In the genomic region with DNA sequence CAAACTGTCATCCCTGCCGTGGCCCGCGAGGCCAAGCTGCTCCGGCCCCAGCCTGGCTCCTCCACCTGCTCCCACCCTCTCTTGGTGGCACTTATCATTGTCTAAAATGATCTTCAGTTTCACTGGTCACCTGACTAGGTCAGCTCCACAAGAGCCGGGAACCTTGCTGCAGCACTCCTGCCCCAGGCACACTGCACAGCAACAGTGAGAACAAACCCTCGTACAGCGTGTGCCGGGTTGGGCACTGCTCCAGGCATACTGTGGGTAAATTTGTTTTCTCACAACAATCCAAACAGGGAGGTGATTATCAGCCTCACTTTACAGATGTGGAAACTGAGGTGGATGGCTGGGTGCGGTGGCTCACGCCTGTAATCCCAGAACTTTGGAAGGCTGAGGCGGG, we compare ENCODE assay signal across 17 cellular contexts. TPM values are rescaled to one million over a fixed set of nuclear protein-coding genes. Genes with fewer than 3 reads are reported as not detected.
A peak's percentile ranks its signal among the peaks of the same experiment; 100 is the strongest.
DNase-seq lines count a peak whose midpoint lies in the region; ATAC-seq lines count a peak whose summit lies in the region.
"Had no signal": no experiment of that assay in that cellular context is flagged by ENCODE, and none has a peak within 500 bp of the region (broad histone marks: within the 10 kb centered on the region; RNA-seq: fewer than 3 reads in every experiment).

No MANE protein-coding gene starts in this region.

- peak overlapping the region; percentile 27 for H3K27ac ChIP-seq in CD4-positive, alpha-beta memory T cell (ENCODE audit: low read depth, low read length)
- H3K27ac ChIP-seq in SJSA1 = peak overlapping the region; percentile 67
- no peak overlapping the region for H3K27ac ChIP-seq in naive thymus-derived CD4-positive, alpha-beta T cell (ENCODE audit: low read depth, low read length)
- H3K27ac ChIP-seq: ovary had no signal

- peak overlapping the region; percentile 33 for H3K27ac Mint-ChIP-seq in activated CD4-positive, alpha-beta T cell treated with anti-CD3 and anti-CD28 coated beads for 36 hours
- peak overlapping the region in 4 of 7 donors; percentile 6 to 75 (median 48) for H3K27ac Mint-ChIP-seq in CD4-positive, alpha-beta memory T cell
- peak overlapping the region in 5 of 9 donors; percentile 40 to 89 (median 81) for H3K27ac Mint-ChIP-seq in naive thymus-derived CD4-positive, alpha-beta T cell

- no peak for DNase-seq in activated CD4-positive, alpha-beta T cell treated with anti-CD3 and anti-CD28 coated beads for 36 hours
- DNase-seq in activated CD4-positive, alpha-beta T cell treated with anti-CD3 and anti-CD28 coated beads for 1 hour = no peak
- DNase-seq in CD4-positive, alpha-beta memory T cell = no peak
- DNase-seq in SJSA1 (ENCODE audit: low read depth in 1 of 2, low spot score in 2 of 2) (no peak), cerebellar cortex (ENCODE audit: low spot score) (no peak), NOMO-1 treated with dmso at 0.1 percent for 144 hours (lab: John Stamatoyannopoulos, UW; ENCODE audit: unreplicated experiment) (no peak)
- DNase-seq in naive thymus-derived CD4-positive, alpha-beta T cell = no peak
- DNase-seq: activated CD4-positive, alpha-beta T cell treated with anti-CD3 and anti-CD28 coated beads, Interleukin-2, amount 10 ng/mL, durations not matched to agents 24 days and 14 days; EL; head of caudate nucleus; islet precursor cell; NCI-H2081 treated with DMSO at 0.1 percent for 48 hours; ovary; T1000 had no signal

- H3K4me1 ChIP-seq in CD4-positive, alpha-beta memory T cell (ENCODE audit: insufficient read depth, low read length) = peaks cover 83% of the 10 kb centered on the region
- peaks cover 32% of the 10 kb centered on the region for H3K4me1 ChIP-seq in SJSA1 (replicated peaks)
- peaks cover 16 to 21% of the 10 kb centered on the region in 2 donors for H3K4me1 ChIP-seq in naive thymus-derived CD4-positive, alpha-beta T cell (ENCODE audit: control insufficient read depth in 2 of 2, insufficient read depth in 2 of 2, low read length in 2 of 2)

- CTCF ChIA-PET in activated CD4-positive, alpha-beta T cell treated with anti-CD3 and anti-CD28 coated beads for 36 hours (lab: Charles Lee) = no interaction called here
- CTCF ChIA-PET in CD4-positive, alpha-beta memory T cell (lab: Charles Lee; ENCODE audit: partially characterized antibody) = no interaction called here
- CTCF ChIA-PET in naive thymus-derived CD4-positive, alpha-beta T cell (lab: Charles Lee) = no interaction called here

- no peaks in the 10 kb centered on the region for H3K9me3 Mint-ChIP-seq in activated CD4-positive, alpha-beta T cell treated with anti-CD3 and anti-CD28 coated beads for 36 hours (ENCODE audit: low read depth)
- peaks cover 0 to 3% (median 0%) of the 10 kb centered on the region in 8 donors for H3K9me3 Mint-ChIP-seq in CD4-positive, alpha-beta memory T cell
- H3K9me3 Mint-ChIP-seq in naive thymus-derived CD4-positive, alpha-beta T cell = no peaks in the 10 kb centered on the region
- H3K9me3 Mint-ChIP-seq: activated CD4-positive, alpha-beta T cell treated with anti-CD3 and anti-CD28 coated beads, Interleukin-2, amount 10 ng/mL, durations not matched to agents 24 days and 14 days; activated T-helper 2 cell treated with anti-CD3 and anti-CD28 coated beads, Interferon-gamma antibody, Interleukin-2, Interleukin-4, amounts not matched to agents 10 μg/mL and 5 μg/mL and 100 μg/mL, durations not matched to agents 14 hours and 24 hours and 36 hours had no signal

- intact Hi-C loops in activated CD4-positive, alpha-beta T cell treated with anti-CD3 and anti-CD28 coated beads for 36 hours (cut with DNase I, micrococcal nuclease) = no loop called here
- intact Hi-C loops in CD4-positive, alpha-beta memory T cell (cut with micrococcal nuclease) = no loop called here
- intact Hi-C loops in naive thymus-derived CD4-positive, alpha-beta T cell (cut with micrococcal nuclease) = no loop called here

- peaks cover 78% of the 10 kb centered on the region for H3K36me3 ChIP-seq in CD4-positive, alpha-beta memory T cell (ENCODE audit: insufficient read depth, low read length)
- H3K36me3 ChIP-seq in SJSA1 = peaks cover 37% of the 10 kb centered on the region
- peaks cover 15 to 83% (median 24%) of the 10 kb centered on the region in 3 experiments for H3K36me3 ChIP-seq in naive thymus-derived CD4-positive, alpha-beta T cell (ENCODE audit: control insufficient read depth in 2 of 3, insufficient read depth in 3 of 3, low read length in 3 of 3)
- H3K36me3 ChIP-seq: ovary had no signal

- H3K27me3 Mint-ChIP-seq in activated CD4-positive, alpha-beta T cell treated with anti-CD3 and anti-CD28 coated beads for 36 hours = no peaks in the 10 kb centered on the region
- no peaks in the 10 kb centered on the region for H3K27me3 Mint-ChIP-seq in CD4-positive, alpha-beta memory T cell
- no peaks in the 10 kb centered on the region for H3K27me3 Mint-ChIP-seq in naive thymus-derived CD4-positive, alpha-beta T cell
- H3K27me3 Mint-ChIP-seq: activated CD4-positive, alpha-beta T cell treated with anti-CD3 and anti-CD28 coated beads, Interleukin-2, amount 10 ng/mL, durations not matched to agents 24 days and 14 days had no signal

- POLR2A ChIA-PET in activated CD4-positive, alpha-beta T cell treated with anti-CD3 and anti-CD28 coated beads for 36 hours (lab: Charles Lee) = no interaction called here
- POLR2A ChIA-PET in CD4-positive, alpha-beta memory T cell (lab: Charles Lee; ENCODE audit: partially characterized antibody) = interaction anchor here (0.8 to 2.0 kb wide), 2 partner anchors 18 to 34 kb away, joined by 3 to 9 read pairs; a partner anchor contains a TSS
- POLR2A ChIA-PET in naive thymus-derived CD4-positive, alpha-beta T cell (lab: Charles Lee) = no interaction called here

- H3K4me3 ChIP-seq in CD4-positive, alpha-beta memory T cell (ENCODE audit: low read length in 2 of 2) = no peak overlapping the region
- no peak overlapping the region for H3K4me3 ChIP-seq in SJSA1
- no peak overlapping the region for H3K4me3 ChIP-seq in naive thymus-derived CD4-positive, alpha-beta T cell (ENCODE audit: low read length)
- H3K4me3 ChIP-seq: ovary, skin epidermis had no signal

- peaks cover 52% of the 10 kb centered on the region for H3K4me1 Mint-ChIP-seq in activated CD4-positive, alpha-beta T cell treated with anti-CD3 and anti-CD28 coated beads for 36 hours
- peaks cover 46 to 78% (median 62%) of the 10 kb centered on the region in 4 donors for H3K4me1 Mint-ChIP-seq in CD4-positive, alpha-beta memory T cell
- peaks cover 50 to 88% (median 62%) of the 10 kb centered on the region in 7 donors for H3K4me1 Mint-ChIP-seq in naive thymus-derived CD4-positive, alpha-beta T cell

- no peaks in the 10 kb centered on the region for H3K27me3 ChIP-seq in CD4-positive, alpha-beta memory T cell (ENCODE audit: insufficient read depth, low read length)
- no peaks in the 10 kb centered on the region for H3K27me3 ChIP-seq in SJSA1 (replicated peaks)
- no peaks in the 10 kb centered on the region for H3K27me3 ChIP-seq in naive thymus-derived CD4-positive, alpha-beta T cell (ENCODE audit: control insufficient read depth in 2 of 2, insufficient read depth in 2 of 2, low read length in 2 of 2)
- H3K27me3 ChIP-seq: ovary had no signal

- peaks cover 50% of the 10 kb centered on the region for H3K36me3 Mint-ChIP-seq in activated CD4-positive, alpha-beta T cell treated with anti-CD3 and anti-CD28 coated beads for 36 hours (ENCODE audit: low read depth)
- peaks cover 62 to 71% of the 10 kb centered on the region in 2 donors for H3K36me3 Mint-ChIP-seq in CD4-positive, alpha-beta memory T cell
- peaks cover 21 to 50% (median 41%) of the 10 kb centered on the region in 5 donors for H3K36me3 Mint-ChIP-seq in naive thymus-derived CD4-positive, alpha-beta T cell

- H3K9me3 ChIP-seq in CD4-positive, alpha-beta memory T cell (ENCODE audit: control insufficient read depth in 1 of 2, low read length in 2 of 2) = no peaks in the 10 kb centered on the region
- H3K9me3 ChIP-seq in SJSA1 (replicated peaks) = no peaks in the 10 kb centered on the region; the same call in 1 of the 2 replicates
- H3K9me3 ChIP-seq in naive thymus-derived CD4-positive, alpha-beta T cell (ENCODE audit: control insufficient read depth in 2 of 3, low read length in 3 of 3) = no peaks in the 10 kb centered on the region
- H3K9me3 ChIP-seq: ovary had no signal

- no peak for ATAC-seq in activated CD4-positive, alpha-beta T cell treated with anti-CD3 and anti-CD28 coated beads for 36 hours
- no peak for ATAC-seq in naive thymus-derived CD4-positive, alpha-beta T cell
- ATAC-seq in HG03565 (IDR thresholded peaks at IDR 0.05; ENCODE audit: unreplicated experiment) = no peak

- H3K4me3 Mint-ChIP-seq in activated CD4-positive, alpha-beta T cell treated with anti-CD3 and anti-CD28 coated beads for 36 hours = no peak overlapping the region
- H3K4me3 Mint-ChIP-seq in CD4-positive, alpha-beta memory T cell = no peak overlapping the region
- H3K4me3 Mint-ChIP-seq in naive thymus-derived CD4-positive, alpha-beta T cell = peak overlapping the region in 5 of 10 donors; percentile 7 to 67 (median 22)
- H3K4me3 Mint-ChIP-seq: activated CD4-positive, alpha-beta T cell treated with anti-CD3 and anti-CD28 coated beads, Interleukin-2, amount 10 ng/mL, durations not matched to agents 24 days and 14 days had no signal

RNA-seq across cellular contexts. Expression of a gene that starts 8.9 kb away (rescaled TPM):
- total RNA-seq in activated CD4-positive, alpha-beta T cell treated with anti-CD3 and anti-CD28 coated beads for 36 hours = 10 to 100 TPM; 25.9 to 27.3 TPM
- total RNA-seq in CD4-positive, alpha-beta memory T cell = 10 to 100 TPM; 68.4 to 71.5 TPM
- polyA plus RNA-seq in CD4-positive, alpha-beta memory T cell = 100 to 1,000 TPM; 141 to 162 TPM
- 15.9 and 16.9 TPM in 2 replicates for total RNA-seq in SJSA1 (2014; rRNA removed; shearing (Covaris generic))
- total RNA-seq in naive thymus-derived CD4-positive, alpha-beta T cell = 100 to 1,000 TPM in 1 of 5 experiments, 10 to 100 TPM in 4; 47.9 to 104 (median 65.8) TPM
- polyA plus RNA-seq in naive thymus-derived CD4-positive, alpha-beta T cell = 100 to 1,000 TPM; 132 to 208 TPM

RNA-seq across cellular contexts. Expression of a gene that starts 11.5 kb away (rescaled TPM):
- total RNA-seq in activated CD4-positive, alpha-beta T cell treated with anti-CD3 and anti-CD28 coated beads for 36 hours = 10 to 100 TPM; 11.9 to 15.2 TPM
- 10 to 100 TPM; 26.7 to 28.8 TPM for total RNA-seq in CD4-positive, alpha-beta memory T cell
- polyA plus RNA-seq in CD4-positive, alpha-beta memory T cell = 10 to 100 TPM in 1 of 2 donors, 1 to 10 TPM in 1; 2.3 to 10.2 TPM
- total RNA-seq in SJSA1 (2014; rRNA removed; shearing (Covaris generic)) = 5.0 and 10.5 TPM in 2 replicates
- 10 to 100 TPM in 4 of 5 experiments, 1 to 10 TPM in 1; 8.6 to 25.2 (median 22.7) TPM for total RNA-seq in naive thymus-derived CD4-positive, alpha-beta T cell
- 10 to 100 TPM in 1 of 2 donors, 1 to 10 TPM in 1; 4.0 to 11.8 TPM for polyA plus RNA-seq in naive thymus-derived CD4-positive, alpha-beta T cell

RNA-seq across cellular contexts. Expression of a gene that starts 33.8 kb away (rescaled TPM):
- total RNA-seq in activated CD4-positive, alpha-beta T cell treated with anti-CD3 and anti-CD28 coated beads for 36 hours = 10 to 100 TPM; 32.6 to 43.5 TPM
- 10 to 100 TPM; 36.4 to 38.9 TPM for total RNA-seq in CD4-positive, alpha-beta memory T cell
- polyA plus RNA-seq in CD4-positive, alpha-beta memory T cell = 10 to 100 TPM; 10.0 to 23.6 TPM
- 23.2 and 26.7 TPM in 2 replicates for total RNA-seq in SJSA1 (2014; rRNA removed; shearing (Covaris generic))
- total RNA-seq in naive thymus-derived CD4-positive, alpha-beta T cell = 10 to 100 TPM; 19.6 to 52.0 (median 33.0) TPM
- 10 to 100 TPM; 11.4 to 19.6 TPM for polyA plus RNA-seq in naive thymus-derived CD4-positive, alpha-beta T cell

RNA-seq across cellular contexts. Expression of a gene that starts 46.3 kb away (rescaled TPM):
- 10 to 100 TPM; 65.5 to 66.4 TPM for total RNA-seq in activated CD4-positive, alpha-beta T cell treated with anti-CD3 and anti-CD28 coated beads for 36 hours
- 10 to 100 TPM; 38.5 to 39.9 TPM for total RNA-seq in CD4-positive, alpha-beta memory T cell
- polyA plus RNA-seq in CD4-positive, alpha-beta memory T cell = 1 to 10 TPM; 2.7 to 3.7 TPM
- total RNA-seq in SJSA1 (2014; rRNA removed; shearing (Covaris generic)) = 11.0 and 32.6 TPM in 2 replicates
- 100 to 1,000 TPM in 1 of 5 experiments, 10 to 100 TPM in 4; 42.5 to 105 (median 51.8) TPM for total RNA-seq in naive thymus-derived CD4-positive, alpha-beta T cell
- polyA plus RNA-seq in naive thymus-derived CD4-positive, alpha-beta T cell = 10 to 100 TPM in 1 of 2 donors, 1 to 10 TPM in 1; 2.8 to 10.8 TPM
